Comparison of ENCODE assay signal across 8 cellular contexts in the genomic region with DNA sequence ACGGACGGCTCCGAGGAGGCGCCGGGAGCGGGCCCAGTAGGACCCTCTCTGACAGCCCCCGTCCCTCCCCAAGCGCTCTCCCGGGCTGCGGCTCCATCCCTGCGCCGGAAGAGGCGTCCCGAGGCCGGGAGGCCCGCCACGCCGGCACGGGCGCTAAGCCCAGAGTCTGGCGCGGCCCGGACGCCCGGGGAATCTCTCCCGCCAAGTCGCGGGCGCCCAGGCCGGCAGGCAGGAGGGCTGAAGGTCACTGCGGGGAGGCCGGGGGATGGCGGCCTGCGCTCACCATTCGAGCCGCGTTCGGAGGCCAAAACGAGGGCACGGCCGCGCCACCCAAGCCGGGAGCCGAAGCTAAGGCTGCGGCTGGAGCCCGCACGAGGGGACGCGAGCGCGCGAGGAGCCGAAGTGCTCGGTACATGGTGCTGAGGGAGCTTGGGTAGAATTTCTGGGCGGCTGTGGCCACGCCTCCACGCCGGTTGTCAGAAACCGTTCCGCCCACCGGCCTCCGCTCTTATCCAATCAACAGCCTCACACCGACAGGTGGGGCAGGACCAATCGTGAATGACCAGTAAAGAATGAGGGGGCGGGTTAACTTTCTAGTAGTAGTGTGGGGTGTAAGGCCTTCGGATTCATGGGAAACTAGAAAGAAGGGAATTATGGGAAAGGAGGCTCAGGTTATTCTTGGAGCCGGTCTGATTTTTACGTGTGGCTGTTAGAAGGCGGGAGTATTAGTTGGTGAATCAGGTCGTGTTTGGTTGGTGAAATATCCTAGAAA. TPM values are rescaled to one million over a fixed set of nuclear protein-coding genes. Genes with fewer than 3 reads are reported as not detected.
DNase-seq lines count a peak whose midpoint lies in the region; ATAC-seq, FAIRE-seq and TF ChIP-seq lines count a peak whose summit lies in the region.

A gene (minus strand): TSS at position 448 of the 772 bp plus-strand sequence. CDS start 33 bp downstream, at position 415.

- peak; percentile 97 for ATAC-seq in HG03432 (IDR thresholded peaks at IDR 0.05; ENCODE audit: unreplicated experiment)

- peak within 1 kb of the TSS; percentile 44 to 64 for H3K9ac ChIP-seq in kidney (ENCODE audit: low read length in 2 of 2)

- H3K4me1 ChIP-seq in kidney (ENCODE audit: control insufficient read depth in 1 of 2, insufficient read depth in 1 of 2, low read depth in 1 of 2, low read length in 2 of 2) = peaks cover 2% of the 10 kb centered on the region in 2 donors

- intact Hi-C loops in kidney (cut with DNase I) = no loop called here

- H3K4me3 ChIP-seq in kidney (ENCODE audit: low read length in 2 of 2) = peak within 1 kb of the TSS; percentile 75 to 78

- FAIRE-seq in kidney (lab: Jason Lieb, UNC) = peak; percentile 98

- no peaks in the 10 kb centered on the region for H3K9me3 ChIP-seq in kidney (ENCODE audit: control insufficient read depth in 1 of 2, low read length in 2 of 2)

- peak within 1 kb of the TSS; percentile 84 for H3K27ac ChIP-seq in kidney (ENCODE audit: low read depth in 2 of 2, low read length in 2 of 2)

- peak; percentile 95 for DNase-seq in AG20443 (ENCODE audit: low spot score)
- peak; percentile 91 for DNase-seq in NCI-H510A (lab: John Stamatoyannopoulos, UW)
- DNase-seq in activated CD4-positive, alpha-beta T cell treated with anti-CD3 and anti-CD28 coated beads for 1 hour = peak; percentile 87
- DNase-seq in cerebellum (ENCODE audit: low spot score) = peak; percentile 95
- peak; percentile 98 for DNase-seq in kidney
- DNase-seq in stimulated activated CD4-positive, alpha-beta T cell treated with anti-CD3 and anti-CD28 coated beads, Interleukin-15, amount 100 ng/mL, for 24 hours = peak; percentile 95

- H3K36me3 ChIP-seq in kidney (ENCODE audit: control insufficient read depth in 1 of 2, insufficient read depth in 2 of 2, low read length in 2 of 2) = peaks cover 0 to 2% of the 10 kb centered on the region in 2 donors

- TF ChIP-seq POLR2A in GM19099 (IDR thresholded peaks at IDR 0.05; ENCODE audit: extremely low read depth, insufficient read length, low read depth) = peak; percentile 96

- no peak for TF ChIP-seq CTCF in kidney (IDR thresholded peaks at IDR 0.05; ENCODE audit: borderline replicate concordance, extremely low read depth, insufficient read depth)

RNA-seq across cellular contexts. Expression of the gene that starts here (rescaled TPM):
- total RNA-seq in cerebellum = 65.9 TPM
- 51.9 TPM for total RNA-seq in kidney
- 128 TPM for polyA plus RNA-seq in kidney (ENCODE audit: insufficient read depth, low read depth, low replicate concordance)

Comparison
In these comparisons a context has a peak if more than half of its experiments do, and no peak if none do; other contexts are left out.
1. Peak in every context shown above with its lines: DNase-seq, ATAC-seq, H3K4me3 ChIP-seq and H3K27ac ChIP-seq.